Comparison of ENCODE assay signal across 1 cellular context in the genomic region with DNA sequence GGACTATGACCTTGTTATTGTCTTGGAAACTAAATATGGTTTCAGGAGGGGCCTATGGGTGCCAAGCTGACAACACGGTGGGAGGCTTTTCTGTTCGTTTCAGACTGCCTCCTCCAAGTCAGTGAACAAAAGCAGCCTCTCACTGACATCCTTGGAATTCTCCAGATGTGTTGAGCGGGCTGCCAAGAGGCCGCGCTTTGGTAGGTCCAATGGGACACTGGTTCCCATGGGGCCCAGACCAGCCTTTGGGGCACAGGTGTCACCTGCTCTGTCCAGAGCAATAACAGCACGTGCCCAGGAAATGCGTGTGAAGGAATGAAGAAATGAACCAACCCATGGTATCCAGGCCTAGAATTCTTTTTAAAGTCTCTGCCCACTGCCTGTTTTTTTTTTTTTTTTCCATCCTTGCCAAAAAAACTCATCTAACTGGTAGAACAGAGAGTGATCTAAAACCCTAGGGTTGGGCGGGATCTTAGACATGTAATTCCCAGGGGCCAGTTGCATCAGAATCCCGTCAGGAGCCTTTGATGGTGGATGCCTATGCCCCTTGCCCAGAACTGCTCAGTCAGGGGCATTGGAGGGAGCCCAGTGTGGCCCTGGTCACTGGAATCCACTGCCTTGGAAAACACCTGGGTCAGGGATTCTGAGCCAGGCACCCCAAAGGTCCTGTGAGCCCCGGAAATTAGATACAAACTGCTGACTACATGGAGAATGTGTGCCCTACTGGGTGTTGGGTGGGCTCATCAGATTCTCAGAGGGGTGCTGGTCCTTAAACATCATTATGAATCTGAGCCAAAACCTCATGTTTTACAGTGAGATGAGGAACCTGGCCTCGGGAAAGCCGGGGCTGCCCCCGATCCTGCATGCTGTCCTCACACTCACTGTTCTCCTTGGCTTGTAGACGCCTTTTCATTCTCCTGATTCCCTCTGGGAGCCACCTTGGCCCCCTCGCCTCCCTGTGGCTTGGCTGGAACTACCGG.
TF ChIP-seq lines count a peak whose summit lies in the region.

No MANE protein-coding gene starts in this region.

TF ChIP-seq in H1, 55 proteins besides CTCF, POLR2A, EP300 and RAD21:
- TF ChIP-seq, protein P1, sequence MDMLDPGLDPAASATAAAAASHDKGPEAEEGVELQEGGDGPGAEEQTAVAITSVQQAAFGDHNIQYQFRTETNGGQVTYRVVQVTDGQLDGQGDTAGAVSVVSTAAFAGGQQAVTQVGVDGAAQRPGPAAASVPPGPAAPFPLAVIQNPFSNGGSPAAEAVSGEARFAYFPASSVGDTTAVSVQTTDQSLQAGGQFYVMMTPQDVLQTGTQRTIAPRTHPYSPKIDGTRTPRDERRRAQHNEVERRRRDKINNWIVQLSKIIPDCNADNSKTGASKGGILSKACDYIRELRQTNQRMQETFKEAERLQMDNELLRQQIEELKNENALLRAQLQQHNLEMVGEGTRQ (IDR thresholded peaks at IDR 0.05; ENCODE audit: low read length), result no peak
- TF ChIP-seq RFX5 (IDR thresholded peaks at IDR 0.05; ENCODE audit: borderline replicate concordance, low read depth, low read length) (no peak), SIX5 (IDR thresholded peaks at IDR 0.05; ENCODE audit: low read depth, low read length) (no peak), SP1 (IDR thresholded peaks at IDR 0.05; ENCODE audit: low read depth, low read length) (no peak), CHD2 (IDR thresholded peaks at IDR 0.05; ENCODE audit: low read length) (no peak), SIN3A (conservative IDR thresholded peaks at IDR 0.05 in 1 of 2, IDR thresholded peaks at IDR 0.05 in 1 of 2; ENCODE audit: low read depth in 1 of 2, low read length in 2 of 2) (no peak), BCL11A (IDR thresholded peaks at IDR 0.05; ENCODE audit: low read depth in 2 of 2, low read length in 2 of 2) (no peak), SP4 (IDR thresholded peaks at IDR 0.05; ENCODE audit: low read length) (no peak), RXRA (IDR thresholded peaks at IDR 0.05; ENCODE audit: insufficient read depth, low read depth, low read length) (no peak), EGR1 (IDR thresholded peaks at IDR 0.05; ENCODE audit: borderline replicate concordance, low read depth, low read length) (no peak), ZNF274 (IDR thresholded peaks at IDR 0.05; ENCODE audit: borderline replicate concordance, extremely low read depth, low read length) (no peak), FOSL1 (IDR thresholded peaks at IDR 0.05; ENCODE audit: insufficient read depth, low read depth, low read length) (no peak), EZH2 (IDR thresholded peaks at IDR 0.05; ENCODE audit: low read depth, low read length, severe bottlenecking) (no peak), HDAC6 (IDR thresholded peaks at IDR 0.05; ENCODE audit: low read depth, low read length) (no peak), POLR2AphosphoS5 (IDR thresholded peaks at IDR 0.05; ENCODE audit: low read depth, low read length) (no peak)
